In genomic region chr16:22352119-22352518, GRCh38 we compare ENCODE assay signal across 15 cellular contexts. TPM values are rescaled to one million over a fixed set of nuclear protein-coding genes. Genes with fewer than 3 reads are reported as not detected.
DNase-seq lines count a peak whose midpoint lies in the region; ATAC-seq, FAIRE-seq and TF ChIP-seq lines count a peak whose summit lies in the region.
"Had no signal": no experiment of that assay in that cellular context is flagged by ENCODE, and none has a peak within 500 bp of the region (broad histone marks: within the 10 kb centered on the region; RNA-seq: fewer than 3 reads in every experiment).

No MANE protein-coding gene starts in this region.

- no peak overlapping the region for H3K4me2 ChIP-seq in HepG2 (ENCODE audit: low read depth, low read length)
- H3K4me2 ChIP-seq in K562 (ENCODE audit: insufficient read depth, low read length): no peak overlapping the region
- H3K4me2 ChIP-seq: PC-9 had no signal

- TF ChIP-seq RAD21 in HepG2 (CRISPR knock-in tag; IDR thresholded peaks at IDR 0.05): no peak
- no peak for TF ChIP-seq RAD21 in K562 (CRISPR knock-in tag; conservative IDR thresholded peaks at IDR 0.05 in 1 of 2, IDR thresholded peaks at IDR 0.05 in 1 of 2)

- H2AFZ ChIP-seq in HepG2 (ENCODE audit: low read length) (no peak overlapping the region), K562 (ENCODE audit: low read depth, low read length) (no peak overlapping the region)
- H2AFZ ChIP-seq: PC-9 had no signal

- H3K27me3 ChIP-seq in HepG2 (ENCODE audit: control insufficient read depth in 1 of 2, insufficient read depth in 2 of 2, low read length in 2 of 2): no peaks in the 10 kb centered on the region
- H3K27me3 ChIP-seq in right lobe of liver: no peaks in the 10 kb centered on the region
- H3K27me3 ChIP-seq in HUES6 (ENCODE audit: control insufficient read depth, insufficient read depth, low read length): no peaks in the 10 kb centered on the region
- H3K27me3 ChIP-seq in K562 (ENCODE audit: control insufficient read depth in 2 of 2, insufficient read depth in 2 of 2, low read length in 2 of 2): no peaks in the 10 kb centered on the region
- H3K27me3 ChIP-seq in upper lobe of right lung: no peaks in the 10 kb centered on the region
- H3K27me3 ChIP-seq: BE2C had no signal

- H3K9me3 ChIP-seq in HepG2 (ENCODE audit: low read length) (no peaks in the 10 kb centered on the region), right lobe of liver (no peaks in the 10 kb centered on the region), HUES6 (ENCODE audit: control insufficient read depth, insufficient read depth, low read depth, low read length) (no peaks in the 10 kb centered on the region), K562 (replicated peaks; ENCODE audit: control insufficient read depth, insufficient read depth, low read depth, low read length) (no peaks in the 10 kb centered on the region), upper lobe of right lung (no peaks in the 10 kb centered on the region)
- H3K9me3 ChIP-seq: BE2C had no signal

- ATAC-seq in HepG2 (no peak), right lobe of liver (no peak), K562 (no peak), upper lobe of right lung (peak; percentile 49), HG02884 (IDR thresholded peaks at IDR 0.05; ENCODE audit: unreplicated experiment) (no peak)

- DNase-seq in HepG2 (ENCODE audit: low spot score) (no peak), right lobe of liver (no peak), K562 (ENCODE audit: extremely low read depth in 1 of 4, low spot score in 3 of 4) (no peak), upper lobe of right lung (no peak), NCI-H1092 (lab: John Stamatoyannopoulos, UW) (no peak)
- DNase-seq: BE2C, DMS 273 treated with DMSO at 0.1 percent for 48 hours, NCI-H146, NCI-H2107, NCI-H226, NCI-H69, PC-9 had no signal

- no peaks in the 10 kb centered on the region for H3K9me1 ChIP-seq in K562 (ENCODE audit: control insufficient read depth, insufficient read depth, low read length)

- H3K4me1 ChIP-seq in HepG2 (ENCODE audit: insufficient read depth, low read length) (peaks cover 37% of the 10 kb centered on the region), right lobe of liver (peaks cover 0 to 22% (median 9%) of the 10 kb centered on the region in 4 donors), HUES6 (ENCODE audit: control insufficient read depth, insufficient read depth, low read length) (peaks cover 21% of the 10 kb centered on the region), K562 (replicated peaks in 1 of 2; ENCODE audit: control insufficient read depth in 2 of 2, insufficient read depth in 2 of 2, low read length in 2 of 2) (peaks cover 0 to 16% of the 10 kb centered on the region in 2 experiments; a peak in 3 of 5 replicates), upper lobe of right lung (peaks cover 22% of the 10 kb centered on the region)
- H3K4me1 ChIP-seq: BE2C had no signal

- no peak for TF ChIP-seq EP300 in HepG2 (IDR thresholded peaks at IDR 0.05; ENCODE audit: low read depth in 2 of 2, low read length in 2 of 2)
- TF ChIP-seq EP300 in HepG2 (CRISPR knock-in tag; IDR thresholded peaks at IDR 0.05; ENCODE audit: borderline replicate concordance): no peak
- TF ChIP-seq EP300 in K562 (IDR thresholded peaks at IDR 0.05; ENCODE audit: low read length): no peak

- H3K79me2 ChIP-seq in HepG2 (ENCODE audit: insufficient read depth, low read length) (peaks cover 42% of the 10 kb centered on the region), K562 (ENCODE audit: control insufficient read depth, insufficient read depth, low read length) (peaks cover 20% of the 10 kb centered on the region)

- H3K4me3 ChIP-seq in HepG2 (replicated peaks in 1 of 3; ENCODE audit: insufficient read depth in 1 of 3, low read depth in 2 of 3, low read length in 3 of 3): no peak overlapping the region
- no peak overlapping the region for H3K4me3 ChIP-seq in right lobe of liver
- no peak overlapping the region for H3K4me3 ChIP-seq in HUES6 (ENCODE audit: low read depth, low read length)
- H3K4me3 ChIP-seq in K562: no peak overlapping the region
- H3K4me3 ChIP-seq in upper lobe of right lung: no peak overlapping the region
- H3K4me3 ChIP-seq: PC-9 had no signal

- intact Hi-C loops in HepG2 (cut with micrococcal nuclease; ENCODE audit: unreplicated experiment): loop anchor here (2.0 kb wide), 1 partner anchor 19 kb away; no protein-coding TSS in a partner anchor
- intact Hi-C loops in right lobe of liver (cut with DNase I): no loop called here
- intact Hi-C loops in K562 (cut with micrococcal nuclease): no loop called here
- intact Hi-C loops in upper lobe of right lung (cut with DNase I): no loop called here

- TF ChIP-seq POLR2A in HepG2 (IDR thresholded peaks at IDR 0.05; ENCODE audit: insufficient read depth in 1 of 2, low read depth in 2 of 2, low read length in 2 of 2): no peak
- TF ChIP-seq POLR2A in right lobe of liver (IDR thresholded peaks at IDR 0.05): no peak
- TF ChIP-seq POLR2A in K562 (conservative IDR thresholded peaks at IDR 0.05): no peak

- no TSS peak for BruUV-seq in HepG2 (replicated peaks; lab: Mats Ljungman, UMichigan)
- no TSS peak for BruUV-seq in K562 (replicated peaks; lab: Mats Ljungman, UMichigan)

- FAIRE-seq in HepG2 (lab: Jason Lieb, UNC) (no peak), K562 (lab: Jason Lieb, UNC) (peak; percentile 42)
- FAIRE-seq: H54 had no signal

- in situ Hi-C loops in HepG2 (cut with HindIII; ENCODE audit: extremely low pct_ligation_motif_present, low pct_unique_long_range_greater_than_20kb): no loop called here
- in situ Hi-C loops in K562 (cut with MboI): no loop called here

- POLR2A ChIA-PET in HepG2 (lab: Yijun Ruan, JAX): no interaction called here
- POLR2A ChIA-PET in K562 (lab: Yijun Ruan, JAX): interaction anchor here (2.0 kb wide), 1 partner anchor 14 kb away, joined by 9 read pairs; no protein-coding TSS in a partner anchor

- H3K9ac ChIP-seq in HepG2 (ENCODE audit: insufficient read depth, low read depth, low read length): no peak overlapping the region
- H3K9ac ChIP-seq in HUES6 (ENCODE audit: low read length): no peak overlapping the region
- H3K9ac ChIP-seq in K562 (ENCODE audit: insufficient read depth in 1 of 2, low read depth in 2 of 2, low read length in 2 of 2): no peak overlapping the region

- H3K27ac ChIP-seq in HepG2 (ENCODE audit: extremely low read length, insufficient read depth, low read length): no peak overlapping the region
- no peak overlapping the region for H3K27ac ChIP-seq in right lobe of liver
- H3K27ac ChIP-seq in HUES6 (ENCODE audit: low read depth, low read length): peak overlapping the region; percentile 82; the same call in 1 of the 2 replicates
- no peak overlapping the region for H3K27ac ChIP-seq in K562 (ENCODE audit: extremely low read depth, low read depth, low read length)
- H3K27ac ChIP-seq in upper lobe of right lung: no peak overlapping the region
- H3K27ac ChIP-seq: PC-9 had no signal

- 98% methylated on average over 9 of the region's 9 CpGs for WGBS in HepG2 (ENCODE audit: low lambda C conversion rate)
- WGBS in right lobe of liver (ENCODE audit: insufficient coverage, low coverage, low lambda C conversion rate, missing lambda C conversion rate): 92% methylated on average over 9 of the region's 9 CpGs
- 92% methylated on average over 9 of the region's 9 CpGs for WGBS in K562 (ENCODE audit: insufficient coverage, low coverage, missing lambda C conversion rate)

- CTCF ChIA-PET in HepG2 (lab: Yijun Ruan, JAX; ENCODE audit: low intra/inter-chr PET ratio, low total read pairs) (no interaction called here), K562 (lab: Yijun Ruan, JAX; ENCODE audit: low intra/inter-chr PET ratio) (no interaction called here)

- H3K36me3 ChIP-seq in HepG2 (replicated peaks in 1 of 2; ENCODE audit: control insufficient read depth in 1 of 2, insufficient read depth in 2 of 2, low read length in 2 of 2) (peaks cover 30 to 73% of the 10 kb centered on the region in 2 experiments), right lobe of liver (peaks cover 0 to 21% (median 11%) of the 10 kb centered on the region in 4 donors), HUES6 (ENCODE audit: control insufficient read depth, insufficient read depth, low read length) (peaks cover 51% of the 10 kb centered on the region), K562 (ENCODE audit: control insufficient read depth, insufficient read depth, low read length) (peaks cover 60% of the 10 kb centered on the region), upper lobe of right lung (peaks cover 32% of the 10 kb centered on the region)

- TF ChIP-seq CTCF in HepG2 (CRISPR knock-in tag; IDR thresholded peaks at IDR 0.05): no peak
- TF ChIP-seq CTCF in right lobe of liver (IDR thresholded peaks at IDR 0.05): no peak
- no peak for TF ChIP-seq CTCF in K562 (IDR thresholded peaks at IDR 0.05 in 2 of 3, conservative IDR thresholded peaks at IDR 0.05 in 1 of 3; ENCODE audit: insufficient read depth in 2 of 3, low read depth in 1 of 3, low read length in 3 of 3)
- TF ChIP-seq CTCF in upper lobe of right lung (IDR thresholded peaks at IDR 0.05): no peak

- peaks cover 41% of the 10 kb centered on the region for H4K20me1 ChIP-seq in HepG2 (ENCODE audit: insufficient read depth, low read length)
- H4K20me1 ChIP-seq in K562 (replicated peaks; ENCODE audit: control insufficient read depth, insufficient read depth, low read length): no peaks in the 10 kb centered on the region

RNA-seq across cellular contexts. Expression of gene CDR2, which starts 22.3 kb away (rescaled TPM):
- total RNA-seq in HepG2 (2016; rRNA removed; fragmentation: Illumina TruSeq; extraction: Trizol): 59.0 and 76.7 TPM in 2 replicates
- 20.7 and 23.8 TPM in 2 replicates for total RNA-seq in HepG2 (2016; cell fraction: cytosol; rRNA removed; fragmentation: Illumina TruSeq; extraction: Trizol; ENCODE audit: low read depth)
- total RNA-seq in HepG2 (2016; cell fraction: insoluble cytoplasmic fraction; rRNA removed; fragmentation: Illumina TruSeq; extraction: Trizol): 60.0 and 73.9 TPM in 2 replicates
- total RNA-seq in HepG2 (2016; cell fraction: membrane; rRNA removed; fragmentation: Illumina TruSeq; extraction: Trizol): 44.0 and 46.8 TPM in 2 replicates
- 34.8 and 41.9 TPM in 2 replicates for total RNA-seq in HepG2 (2016; cell fraction: nucleus; rRNA removed; fragmentation: Illumina TruSeq; extraction: Trizol)
- 67.5 and 78.9 TPM in 2 replicates for polyA plus RNA-seq in HepG2 (2011; rRNA removed)
- 60.0 and 71.4 TPM in 2 replicates for polyA plus RNA-seq in HepG2 (2011; cell fraction: cytosol; rRNA removed)
- 32.2 and 35.4 TPM in 2 replicates for polyA plus RNA-seq in HepG2 (2011; cell fraction: nucleus; rRNA removed)
- 42.9 and 53.6 TPM in 2 replicates for polyA plus RNA-seq in HepG2 (2012)
- polyA plus RNA-seq in HepG2 (2016; cell fraction: cytosol; fragmentation: Illumina TruSeq; extraction: Trizol; ENCODE audit: low read depth): 9.2 and 11.4 TPM in 2 replicates
- polyA plus RNA-seq in HepG2 (2016; cell fraction: insoluble cytoplasmic fraction; fragmentation: Illumina TruSeq; extraction: Trizol; ENCODE audit: low read depth): 89.8 and 91.4 TPM in 2 replicates
- 27.9 and 34.0 TPM in 2 replicates for polyA plus RNA-seq in HepG2 (2016; cell fraction: membrane; fragmentation: Illumina TruSeq; extraction: Trizol; ENCODE audit: low read depth)
- 73.8 and 74.1 TPM in 2 replicates for polyA plus RNA-seq in HepG2 (2016; cell fraction: nucleus; fragmentation: Illumina TruSeq; extraction: Trizol; ENCODE audit: insufficient read depth, low read depth)
- polyA minus RNA-seq in HepG2 (2011; rRNA and poly(A)+ RNA removed; ENCODE audit: low replicate concordance): 12.4 and 45.2 TPM in 2 replicates
- polyA minus RNA-seq in HepG2 (2011; cell fraction: cytosol; rRNA and poly(A)+ RNA removed): 55.0 and 56.7 TPM in 2 replicates
- 52.0 and 54.7 TPM in 2 replicates for polyA minus RNA-seq in HepG2 (2011; cell fraction: nucleus; rRNA and poly(A)+ RNA removed)
- total RNA-seq in right lobe of liver: 10 to 100 TPM in 5 of 6 experiments, 1 to 10 TPM in 1; 8.2 to 16.8 (median 14.2) TPM
- 15.8 and 27.5 TPM in 2 replicates for total RNA-seq in K562 (2011; cell fraction: chromatin; rRNA removed; ENCODE audit: low replicate concordance)
- total RNA-seq in K562 (2011; cell fraction: nucleolus; rRNA removed): 14.7 and 18.3 TPM in 2 replicates
- total RNA-seq in K562 (2011; cell fraction: nucleoplasm; rRNA removed): 14.1 and 15.6 TPM in 2 replicates
- total RNA-seq in K562 (2014; rRNA removed): 18.9 and 20.5 TPM in 2 replicates
- 19.9 and 20.1 TPM in 2 replicates for total RNA-seq in K562 (2014; rRNA removed; fragmentation: Illumina TruSeq; extraction: Trizol)
- total RNA-seq in K562 (2015; rRNA removed; fragmentation: Illumina TruSeq; extraction: Trizol): 18.6 and 21.9 TPM in 2 replicates
- 22.1 and 23.1 TPM in 2 replicates for total RNA-seq in K562 (2021)
- 25.6 and 30.3 TPM in 2 replicates for polyA plus RNA-seq in K562 (2011; rRNA removed)
- 12.0 and 18.5 TPM in 2 replicates for polyA plus RNA-seq in K562 (2011; cell fraction: cytosol; rRNA removed)
- polyA plus RNA-seq in K562 (2011; cell fraction: nucleus; rRNA removed): 8.0 and 10.4 TPM in 2 replicates
- 14.9 and 15.5 TPM in 2 replicates for polyA plus RNA-seq in K562 (2012)
- polyA plus RNA-seq in K562 (2014; fragmentation: Illumina TruSeq; extraction: Trizol): 26.3 and 27.9 TPM in 2 replicates
- polyA plus RNA-seq in K562 (2014; fragmentation: Nextera tagmentation; extraction: Ambion mirVana): 1 to 10 TPM; 4.6 to 5.3 TPM
- 21.7 and 23.0 TPM in 2 replicates for polyA plus RNA-seq in K562 (2014; rRNA removed)
- 37.9 and 40.4 TPM in 2 replicates for polyA minus RNA-seq in K562 (2011; rRNA and poly(A)+ RNA removed)
- polyA minus RNA-seq in K562 (2011; cell fraction: cytosol; rRNA and poly(A)+ RNA removed): 17.8 and 20.6 TPM in 2 replicates
- polyA minus RNA-seq in K562 (2011; cell fraction: nucleus; rRNA and poly(A)+ RNA removed): 9.7 and 11.4 TPM in 2 replicates
- total RNA-seq in upper lobe of right lung: 25.2 TPM

RNA-seq across cellular contexts. Expression of gene POLR3E, which starts 54.9 kb away (rescaled TPM):
- 94.8 and 135 TPM in 2 replicates for total RNA-seq in HepG2 (2016; rRNA removed; fragmentation: Illumina TruSeq; extraction: Trizol)
- 40.5 and 40.7 TPM in 2 replicates for total RNA-seq in HepG2 (2016; cell fraction: cytosol; rRNA removed; fragmentation: Illumina TruSeq; extraction: Trizol; ENCODE audit: low read depth)
- 93.2 and 125 TPM in 2 replicates for total RNA-seq in HepG2 (2016; cell fraction: insoluble cytoplasmic fraction; rRNA removed; fragmentation: Illumina TruSeq; extraction: Trizol)
- total RNA-seq in HepG2 (2016; cell fraction: membrane; rRNA removed; fragmentation: Illumina TruSeq; extraction: Trizol): 103 and 106 TPM in 2 replicates
- 115 and 134 TPM in 2 replicates for total RNA-seq in HepG2 (2016; cell fraction: nucleus; rRNA removed; fragmentation: Illumina TruSeq; extraction: Trizol)
- 262 and 280 TPM in 2 replicates for polyA plus RNA-seq in HepG2 (2011; rRNA removed)
- polyA plus RNA-seq in HepG2 (2011; cell fraction: cytosol; rRNA removed): 132 and 169 TPM in 2 replicates
- polyA plus RNA-seq in HepG2 (2011; cell fraction: nucleus; rRNA removed): 753 and 830 TPM in 2 replicates
- polyA plus RNA-seq in HepG2 (2012): 105 and 114 TPM in 2 replicates
- polyA plus RNA-seq in HepG2 (2016; cell fraction: cytosol; fragmentation: Illumina TruSeq; extraction: Trizol; ENCODE audit: low read depth): 31.3 and 37.9 TPM in 2 replicates
- 94.5 and 105 TPM in 2 replicates for polyA plus RNA-seq in HepG2 (2016; cell fraction: insoluble cytoplasmic fraction; fragmentation: Illumina TruSeq; extraction: Trizol; ENCODE audit: low read depth)
- 62.4 and 65.8 TPM in 2 replicates for polyA plus RNA-seq in HepG2 (2016; cell fraction: membrane; fragmentation: Illumina TruSeq; extraction: Trizol; ENCODE audit: low read depth)
- polyA plus RNA-seq in HepG2 (2016; cell fraction: nucleus; fragmentation: Illumina TruSeq; extraction: Trizol; ENCODE audit: insufficient read depth, low read depth): 279 and 292 TPM in 2 replicates
- 472 and 743 TPM in 2 replicates for polyA minus RNA-seq in HepG2 (2011; rRNA and poly(A)+ RNA removed; ENCODE audit: low replicate concordance)
- polyA minus RNA-seq in HepG2 (2011; cell fraction: cytosol; rRNA and poly(A)+ RNA removed): 96.6 and 110 TPM in 2 replicates
- polyA minus RNA-seq in HepG2 (2011; cell fraction: nucleus; rRNA and poly(A)+ RNA removed): 279 and 332 TPM in 2 replicates
- total RNA-seq in right lobe of liver: 10 to 100 TPM; 15.8 to 35.7 (median 26.9) TPM
- 337 and 699 TPM in 2 replicates for total RNA-seq in K562 (2011; cell fraction: chromatin; rRNA removed; ENCODE audit: low replicate concordance)
- 179 and 196 TPM in 2 replicates for total RNA-seq in K562 (2011; cell fraction: nucleolus; rRNA removed)
- total RNA-seq in K562 (2011; cell fraction: nucleoplasm; rRNA removed): 243 and 244 TPM in 2 replicates
- total RNA-seq in K562 (2014; rRNA removed): 78.2 and 82.6 TPM in 2 replicates
- 67.6 and 81.1 TPM in 2 replicates for total RNA-seq in K562 (2014; rRNA removed; fragmentation: Illumina TruSeq; extraction: Trizol)
- total RNA-seq in K562 (2015; rRNA removed; fragmentation: Illumina TruSeq; extraction: Trizol): 73.9 and 83.8 TPM in 2 replicates
- total RNA-seq in K562 (2021): 101 and 113 TPM in 2 replicates
- 151 and 192 TPM in 2 replicates for polyA plus RNA-seq in K562 (2011; rRNA removed)
- 128 and 145 TPM in 2 replicates for polyA plus RNA-seq in K562 (2011; cell fraction: cytosol; rRNA removed)
- polyA plus RNA-seq in K562 (2011; cell fraction: nucleus; rRNA removed): 458 and 560 TPM in 2 replicates
- 62.8 and 102 TPM in 2 replicates for polyA plus RNA-seq in K562 (2012)
- 128 and 149 TPM in 2 replicates for polyA plus RNA-seq in K562 (2014; fragmentation: Illumina TruSeq; extraction: Trizol)
- polyA plus RNA-seq in K562 (2014; fragmentation: Nextera tagmentation; extraction: Ambion mirVana): 10 to 100 TPM; 17.7 to 25.3 TPM
- polyA plus RNA-seq in K562 (2014; rRNA removed): 77.3 and 95.9 TPM in 2 replicates
- polyA minus RNA-seq in K562 (2011; rRNA and poly(A)+ RNA removed): 241 and 345 TPM in 2 replicates
- 104 and 113 TPM in 2 replicates for polyA minus RNA-seq in K562 (2011; cell fraction: cytosol; rRNA and poly(A)+ RNA removed)
- 100 and 315 TPM in 2 replicates for polyA minus RNA-seq in K562 (2011; cell fraction: nucleus; rRNA and poly(A)+ RNA removed)
- total RNA-seq in upper lobe of right lung: 43.3 TPM

Comparison
In these comparisons a context has a peak if more than half of its experiments do, and no peak if none do; other contexts are left out.
1. Of the 241 proteins assayed by ChIP-seq in both HepG2 and K562: peak only in HepG2: PRPF4; only in K562: none; in both: none; in neither: 240.